Comparison of ENCODE assay signal across 21 cellular contexts in genomic region chr1:16418823-16419425, GRCh38. TPM values are rescaled to one million over a fixed set of nuclear protein-coding genes. Genes with fewer than 3 reads are reported as not detected.
DNase-seq lines count a peak whose midpoint lies in the region; ATAC-seq and TF ChIP-seq lines count a peak whose summit lies in the region.
"Had no signal": no experiment of that assay in that cellular context is flagged by ENCODE, and none has a peak within 500 bp of the region (broad histone marks: within the 10 kb centered on the region; RNA-seq: fewer than 3 reads in every experiment).

No MANE protein-coding gene starts in this region.

- H3K27me3 Mint-ChIP-seq in activated T-cell treated with anti-CD3 and anti-CD28 coated beads, Interleukin-2, amount 50 U/mL, for 24 hours, result no peaks in the 10 kb centered on the region
- no peaks in the 10 kb centered on the region for H3K27me3 Mint-ChIP-seq in IgD-negative memory B cell
- no peaks in the 10 kb centered on the region for H3K27me3 Mint-ChIP-seq in activated naive CD8-positive, alpha-beta T cell treated with anti-CD3 and anti-CD28 coated beads for 36 hours
- no peaks in the 10 kb centered on the region for H3K27me3 Mint-ChIP-seq in natural killer cell treated with Interleukin-12 subunit alpha and Interleukin-12 subunit beta and Interleukin-15 and Interleukin-18, amount 100 ng/mL, for 72 hours
- no peaks in the 10 kb centered on the region for H3K27me3 Mint-ChIP-seq in CD4-positive, alpha-beta T cell

- POLR2A ChIA-PET in CD4-positive, alpha-beta T cell (lab: Charles Lee), result interaction anchor here (3.1 kb wide), 1 partner anchor 22 kb away, joined by 39 read pairs; the partner anchor contains the start of gene NECAP2

- TF ChIP-seq CTCF in CD4-positive, alpha-beta T cell (IDR thresholded peaks at IDR 0.05), result no peak

- ATAC-seq in natural killer cell treated with Interleukin-12 subunit alpha and Interleukin-12 subunit beta and Interleukin-15 and Interleukin-18, amount 100 ng/mL, for 72 hours, result no peak
- no peak for ATAC-seq in HG03039 (IDR thresholded peaks at IDR 0.05; ENCODE audit: unreplicated experiment)
- ATAC-seq in CD4-positive, alpha-beta T cell (ENCODE audit: poor library complexity), result no peak

- no peak overlapping the region for H3K27ac ChIP-seq in CD4-positive, alpha-beta T cell (ENCODE audit: low read depth, low read length)
- H3K27ac ChIP-seq: stomach, vagina had no signal

- H3K4me3 Mint-ChIP-seq in activated T-cell treated with anti-CD3 and anti-CD28 coated beads, Interleukin-2, amount 50 U/mL, for 24 hours, result no peak overlapping the region
- no peak overlapping the region for H3K4me3 Mint-ChIP-seq in IgD-negative memory B cell
- no peak overlapping the region for H3K4me3 Mint-ChIP-seq in activated naive CD8-positive, alpha-beta T cell treated with anti-CD3 and anti-CD28 coated beads for 36 hours
- H3K4me3 Mint-ChIP-seq in natural killer cell treated with Interleukin-12 subunit alpha and Interleukin-12 subunit beta and Interleukin-15 and Interleukin-18, amount 100 ng/mL, for 72 hours, result peak overlapping the region; percentile 45
- no peak overlapping the region for H3K4me3 Mint-ChIP-seq in CD4-positive, alpha-beta T cell

- intact Hi-C loops in CD4-positive, alpha-beta T cell (cut with DNase I, micrococcal nuclease), result no loop called here

- H3K27me3 ChIP-seq in CD4-positive, alpha-beta T cell (ENCODE audit: control insufficient read depth, insufficient read depth, low read length), result no peaks in the 10 kb centered on the region
- H3K27me3 ChIP-seq: BE2C, vagina had no signal

- DNase-seq in activated T-cell treated with anti-CD3 and anti-CD28 coated beads, Interleukin-2, amount 50 U/mL, for 24 hours, result no peak
- DNase-seq in activated T-cell treated with anti-CD3 and anti-CD28 coated beads for 4 hours (no peak), DMS114 treated with DMSO at 0.1 percent for 48 hours (lab: John Stamatoyannopoulos, UW; ENCODE audit: unreplicated experiment) (no peak)
- peak; percentile 29 for DNase-seq in activated naive CD8-positive, alpha-beta T cell treated with anti-CD3 and anti-CD28 coated beads for 36 hours
- DNase-seq in natural killer cell treated with Interleukin-12 subunit alpha and Interleukin-12 subunit beta and Interleukin-15 and Interleukin-18, amount 100 ng/mL, for 72 hours (ENCODE audit: low spot score), result no peak
- DNase-seq in CD4-positive, alpha-beta T cell, result no peak
- DNase-seq: amniotic stem cell, BE2C, DMS79, midbrain, NCI-H2081 treated with DMSO at 0.1 percent for 48 hours, stomach, T-helper 9 cell had no signal

- H3K9me3 Mint-ChIP-seq in activated T-cell treated with anti-CD3 and anti-CD28 coated beads, Interleukin-2, amount 50 U/mL, for 24 hours, result no peaks in the 10 kb centered on the region
- H3K9me3 Mint-ChIP-seq in IgD-negative memory B cell, result peaks cover 0 to 1% (median 0%) of the 10 kb centered on the region in 3 donors
- H3K9me3 Mint-ChIP-seq in activated naive CD8-positive, alpha-beta T cell treated with anti-CD3 and anti-CD28 coated beads for 36 hours, result peaks cover 3% of the 10 kb centered on the region
- no peaks in the 10 kb centered on the region for H3K9me3 Mint-ChIP-seq in natural killer cell treated with Interleukin-12 subunit alpha and Interleukin-12 subunit beta and Interleukin-15 and Interleukin-18, amount 100 ng/mL, for 72 hours
- H3K9me3 Mint-ChIP-seq in CD4-positive, alpha-beta T cell, result no peaks in the 10 kb centered on the region

- no peaks in the 10 kb centered on the region for H3K36me3 Mint-ChIP-seq in activated T-cell treated with anti-CD3 and anti-CD28 coated beads, Interleukin-2, amount 50 U/mL, for 24 hours (ENCODE audit: low read depth)
- H3K36me3 Mint-ChIP-seq in IgD-negative memory B cell, result no peaks in the 10 kb centered on the region
- H3K36me3 Mint-ChIP-seq in activated naive CD8-positive, alpha-beta T cell treated with anti-CD3 and anti-CD28 coated beads for 36 hours, result peaks cover 5% of the 10 kb centered on the region
- H3K36me3 Mint-ChIP-seq in natural killer cell treated with Interleukin-12 subunit alpha and Interleukin-12 subunit beta and Interleukin-15 and Interleukin-18, amount 100 ng/mL, for 72 hours, result no peaks in the 10 kb centered on the region
- no peaks in the 10 kb centered on the region for H3K36me3 Mint-ChIP-seq in CD4-positive, alpha-beta T cell (ENCODE audit: low read depth)

- H3K27ac Mint-ChIP-seq in activated T-cell treated with anti-CD3 and anti-CD28 coated beads, Interleukin-2, amount 50 U/mL, for 24 hours, result peak overlapping the region; percentile 65
- H3K27ac Mint-ChIP-seq in IgD-negative memory B cell, result peak overlapping the region in 2 of 3 donors; percentile 44 to 48
- H3K27ac Mint-ChIP-seq in activated naive CD8-positive, alpha-beta T cell treated with anti-CD3 and anti-CD28 coated beads for 36 hours, result peak overlapping the region; percentile 55
- H3K27ac Mint-ChIP-seq in natural killer cell treated with Interleukin-12 subunit alpha and Interleukin-12 subunit beta and Interleukin-15 and Interleukin-18, amount 100 ng/mL, for 72 hours, result peak overlapping the region; percentile 0 to 66
- H3K27ac Mint-ChIP-seq in CD4-positive, alpha-beta T cell, result no peak overlapping the region

- H3K9me3 ChIP-seq in CD4-positive, alpha-beta T cell (ENCODE audit: control insufficient read depth, low read length), result no peaks in the 10 kb centered on the region
- H3K9me3 ChIP-seq: BE2C, stomach, vagina had no signal

- peaks cover 29% of the 10 kb centered on the region for H3K4me1 Mint-ChIP-seq in activated T-cell treated with anti-CD3 and anti-CD28 coated beads, Interleukin-2, amount 50 U/mL, for 24 hours (ENCODE audit: low read depth)
- H3K4me1 Mint-ChIP-seq in IgD-negative memory B cell, result peaks cover 16 to 23% (median 22%) of the 10 kb centered on the region in 3 donors
- peaks cover 31% of the 10 kb centered on the region for H3K4me1 Mint-ChIP-seq in activated naive CD8-positive, alpha-beta T cell treated with anti-CD3 and anti-CD28 coated beads for 36 hours
- H3K4me1 Mint-ChIP-seq in natural killer cell treated with Interleukin-12 subunit alpha and Interleukin-12 subunit beta and Interleukin-15 and Interleukin-18, amount 100 ng/mL, for 72 hours (ENCODE audit: low read depth in 2 of 2), result peaks cover 27 to 28% of the 10 kb centered on the region in 2 donors
- H3K4me1 Mint-ChIP-seq in CD4-positive, alpha-beta T cell (ENCODE audit: low read depth), result peaks cover 29% of the 10 kb centered on the region

- CTCF ChIA-PET in CD4-positive, alpha-beta T cell (lab: Charles Lee), result no interaction called here

RNA-seq across cellular contexts. Expression of gene SPATA21, which starts 18.3 kb away (rescaled TPM):
- not detected for polyA plus RNA-seq in IgD-negative memory B cell
- total RNA-seq in activated naive CD8-positive, alpha-beta T cell treated with anti-CD3 and anti-CD28 coated beads for 36 hours, result not detected
- total RNA-seq in natural killer cell treated with Interleukin-12 subunit alpha and Interleukin-12 subunit beta and Interleukin-15 and Interleukin-18, amount 100 ng/mL, for 72 hours, result not detected
- not detected for total RNA-seq in CD4-positive, alpha-beta T cell
- total RNA-seq: activated CD8-positive, alpha-beta memory T cell treated with anti-CD3 and anti-CD28 coated beads for 36 hours; epithelial cell of proximal tubule; kidney epithelial cell; osteocyte; skeletal muscle tissue; stomach; vagina had no signal

RNA-seq across cellular contexts. Expression of gene NECAP2, which starts 21.6 kb away (rescaled TPM):
- polyA plus RNA-seq in IgD-negative memory B cell, result 144 TPM
- total RNA-seq in activated naive CD8-positive, alpha-beta T cell treated with anti-CD3 and anti-CD28 coated beads for 36 hours, result 10 to 100 TPM; 52.5 to 54.9 TPM
- total RNA-seq in natural killer cell treated with Interleukin-12 subunit alpha and Interleukin-12 subunit beta and Interleukin-15 and Interleukin-18, amount 100 ng/mL, for 72 hours, result 10 to 100 TPM; 72.0 to 95.4 TPM
- total RNA-seq in CD4-positive, alpha-beta T cell, result 10 to 100 TPM; 65.8 to 66.0 TPM

RNA-seq across cellular contexts. Expression of gene SZRD1, which starts 51.9 kb away (rescaled TPM):
- 53.4 TPM for polyA plus RNA-seq in IgD-negative memory B cell
- total RNA-seq in activated naive CD8-positive, alpha-beta T cell treated with anti-CD3 and anti-CD28 coated beads for 36 hours, result 100 to 1,000 TPM; 190 to 196 TPM
- 100 to 1,000 TPM; 232 to 279 TPM for total RNA-seq in natural killer cell treated with Interleukin-12 subunit alpha and Interleukin-12 subunit beta and Interleukin-15 and Interleukin-18, amount 100 ng/mL, for 72 hours
- total RNA-seq in CD4-positive, alpha-beta T cell, result 100 to 1,000 TPM; 115 to 120 TPM
